ENCODE assay signal across 8 cellular contexts in genomic region chr12:104288635-104289258, GRCh38. TPM values are rescaled to one million over a fixed set of nuclear protein-coding genes. Genes with fewer than 3 reads are reported as not detected.
DNase-seq lines count a peak whose midpoint lies in the region; TF ChIP-seq lines count a peak whose summit lies in the region.

No MANE protein-coding gene starts in this region.

- H3K27me3 ChIP-seq in H7 (ENCODE audit: control insufficient read depth, insufficient read depth, low read length) (no peaks in the 10 kb centered on the region), neural cell (ENCODE audit: insufficient read depth, low read depth, low read length) (no peaks in the 10 kb centered on the region), stomach smooth muscle (ENCODE audit: control insufficient read depth in 1 of 2, insufficient read depth in 2 of 2, low read length in 2 of 2) (no peaks in the 10 kb centered on the region)

- peak; percentile 91 for DNase-seq in Daoy (ENCODE audit: low read depth)
- peak; percentile 92 for DNase-seq in H7
- peak; percentile 88 for DNase-seq in M059J (ENCODE audit: low read depth)
- peak; percentile 95 for DNase-seq in activated effector memory CD4-positive, alpha-beta T cell treated with anti-CD3 and anti-CD28 coated beads, Interleukin-2, amount 50 U/mL, for 16 hours
- DNase-seq in fibroblast of villous mesenchyme (ENCODE audit: low read depth): peak; percentile 83

- H3K4me1 ChIP-seq in stomach smooth muscle (ENCODE audit: control insufficient read depth, insufficient read depth, low read length): peaks cover 32% of the 10 kb centered on the region

- peak; percentile 25 for TF ChIP-seq EP300 in neural cell (conservative IDR thresholded peaks at IDR 0.05; ENCODE audit: poor library complexity, severe bottlenecking)

- no peaks in the 10 kb centered on the region for H3K9me2 ChIP-seq in neural cell (ENCODE audit: insufficient read depth, low read length)

- H3K79me2 ChIP-seq in neural cell (replicated peaks; ENCODE audit: insufficient read depth, low read length): peaks cover 33% of the 10 kb centered on the region

- H3K4me2 ChIP-seq in neural cell (ENCODE audit: low read length): peak overlapping the region; percentile 100

- H3K9ac ChIP-seq in neural cell (ENCODE audit: low read length) (peak overlapping the region; percentile 87), stomach smooth muscle (ENCODE audit: low read length in 2 of 2) (peak overlapping the region; percentile 96)

- H3K4me3 ChIP-seq in H7 (ENCODE audit: insufficient read depth, low read depth, low read length) (peak overlapping the region; percentile 94), fibroblast of villous mesenchyme (ENCODE audit: low read depth, low read length) (peak overlapping the region; percentile 78), neural cell (ENCODE audit: low read length) (peak overlapping the region; percentile 82), stomach smooth muscle (ENCODE audit: low read length in 2 of 2) (peak overlapping the region; percentile 69 to 94)

- no peaks in the 10 kb centered on the region for H3F3A ChIP-seq in neural cell (ENCODE audit: insufficient read depth, low read length, poor library complexity, severe bottlenecking)

- TF ChIP-seq CTCF in fibroblast of villous mesenchyme (IDR thresholded peaks at IDR 0.05; ENCODE audit: insufficient read depth, low read depth, low read length): no peak
- peak; percentile 37 for TF ChIP-seq CTCF in neural cell (IDR thresholded peaks at IDR 0.05; ENCODE audit: poor library complexity, severe bottlenecking)

- peaks cover 6% of the 10 kb centered on the region for H3K36me3 ChIP-seq in H7 (replicated peaks; ENCODE audit: control insufficient read depth, insufficient read depth, low read length)
- H3K36me3 ChIP-seq in neural cell (ENCODE audit: insufficient read depth, low read length): no peaks in the 10 kb centered on the region
- peaks cover 4 to 11% of the 10 kb centered on the region in 2 donors for H3K36me3 ChIP-seq in stomach smooth muscle (ENCODE audit: control insufficient read depth in 2 of 2, insufficient read depth in 2 of 2, low read length in 2 of 2)

- H3K9me3 ChIP-seq in neural cell (ENCODE audit: low read length) (no peaks in the 10 kb centered on the region), stomach smooth muscle (ENCODE audit: control insufficient read depth in 2 of 2, low read length in 2 of 2) (no peaks in the 10 kb centered on the region)

- no peak for TF ChIP-seq RAD21 in neural cell (conservative IDR thresholded peaks at IDR 0.05)

- H3K27ac ChIP-seq in neural cell (ENCODE audit: low read length): peak overlapping the region; percentile 66
- peak overlapping the region; percentile 92 for H3K27ac ChIP-seq in stomach smooth muscle (ENCODE audit: low read length)

- peak; percentile 76 for TF ChIP-seq POLR2A in Raji (IDR thresholded peaks at IDR 0.05; ENCODE audit: insufficient read depth, low read depth, low read length)

- H4K20me1 ChIP-seq in neural cell (ENCODE audit: insufficient read depth): no peaks in the 10 kb centered on the region

- peak overlapping the region; percentile 59 for H2AFZ ChIP-seq in neural cell (ENCODE audit: low read depth, low read length)

TF ChIP-seq in neural cell, 6 proteins besides CTCF, POLR2A, EP300 and RAD21:
- TF ChIP-seq POLR2AphosphoS5 (IDR thresholded peaks at IDR 0.05): peak; percentile 71
- no peak for TF ChIP-seq TAF1 (IDR thresholded peaks at IDR 0.05; ENCODE audit: low read depth)
- peak; percentile 97 for TF ChIP-seq MXI1 (conservative IDR thresholded peaks at IDR 0.05; ENCODE audit: poor library complexity, severe bottlenecking)
- TF ChIP-seq REST (IDR thresholded peaks at IDR 0.05; ENCODE audit: borderline replicate concordance): peak; percentile 35
- TF ChIP-seq SMC3 (conservative IDR thresholded peaks at IDR 0.05; ENCODE audit: poor library complexity): peak; percentile 43
- no peak for TF ChIP-seq EZH2 (IDR thresholded peaks at IDR 0.05; ENCODE audit: borderline replicate concordance, insufficient read depth, low read length, poor library complexity, severe bottlenecking)

RNA-seq across cellular contexts. Expression of gene EID3, which starts 14.8 kb away (rescaled TPM):
- 0.40 and 2.6 TPM in 2 replicates for total RNA-seq in Daoy (2014; rRNA removed; shearing (Covaris generic))
- 1.3 and 3.1 TPM in 2 replicates for total RNA-seq in H7 (2014; rRNA removed; shearing (Covaris generic))
- total RNA-seq in M059J (2014; rRNA removed; shearing (Covaris generic)): 0.10 and 1.0 TPM in 2 replicates
- 11.6 and 25.0 TPM in 2 replicates for total RNA-seq in fibroblast of villous mesenchyme
- polyA plus RNA-seq in neural cell: 0.37 TPM in 1 of 2 replicates, not detected in the other
- polyA minus RNA-seq in neural cell: 3.4 and 6.1 TPM in 2 replicates

Comparison
In these comparisons a context has a peak if more than half of its experiments do, and no peak if none do; other contexts are left out.
1. Peak in every context shown above with its lines: DNase-seq, H3K4me3 ChIP-seq and H3K27ac ChIP-seq.